Comparison of ENCODE assay signal across 13 cellular contexts in the genomic region with DNA sequence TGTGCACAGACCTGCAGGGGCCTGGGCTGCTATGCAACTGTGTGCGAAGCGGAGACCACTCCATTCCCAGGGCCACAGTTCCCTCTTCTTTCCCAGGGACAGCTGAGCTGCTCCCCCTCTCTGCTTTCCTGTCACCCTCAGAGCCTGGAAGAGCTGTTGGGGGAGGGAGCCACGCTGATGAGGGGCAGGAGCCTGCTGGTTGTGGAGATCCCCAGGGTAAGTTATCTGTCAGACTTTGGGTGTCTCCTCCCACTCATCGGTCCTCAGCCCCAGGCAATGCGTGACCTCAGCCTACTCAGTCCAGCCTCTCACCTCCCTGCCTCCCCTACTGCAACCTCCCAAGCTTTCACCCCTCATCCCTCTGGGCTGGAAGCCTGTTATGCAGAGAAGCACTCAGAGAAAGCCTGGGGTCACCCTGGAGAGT. TPM values are rescaled to one million over a fixed set of nuclear protein-coding genes. Genes with fewer than 3 reads are reported as not detected.
DNase-seq lines count a peak whose midpoint lies in the region; ATAC-seq, FAIRE-seq and TF ChIP-seq lines count a peak whose summit lies in the region.
"Had no signal": no experiment of that assay in that cellular context is flagged by ENCODE, and none has a peak within 500 bp of the region (broad histone marks: within the 10 kb centered on the region; RNA-seq: fewer than 3 reads in every experiment).

No MANE protein-coding gene starts in this region.

- TF ChIP-seq EP300 in K562 (IDR thresholded peaks at IDR 0.05; ENCODE audit: low read length) = peak; percentile 64; the same call in 1 of the 2 replicates

- 0 out of 4 replicates have a peak, but pooled peaks of 1 of the 2 experiments have one; percentile 4 for TF ChIP-seq RAD21 in K562 (CRISPR knock-in tag; conservative IDR thresholded peaks at IDR 0.05 in 1 of 2, IDR thresholded peaks at IDR 0.05 in 1 of 2)

- TF ChIP-seq CTCF in GM13976 (IDR thresholded peaks at IDR 0.05; ENCODE audit: borderline replicate concordance, control extremely low read depth, extremely low read depth, insufficient read depth, missing control alignments) (no peak), K562 (IDR thresholded peaks at IDR 0.05 in 2 of 3, conservative IDR thresholded peaks at IDR 0.05 in 1 of 3; ENCODE audit: insufficient read depth in 2 of 3, low read depth in 1 of 3, low read length in 3 of 3) (no peak)

- CTCF ChIA-PET in K562 (lab: Yijun Ruan, JAX; ENCODE audit: low intra/inter-chr PET ratio) = no interaction called here

- H3K27me3 ChIP-seq in K562 (ENCODE audit: control insufficient read depth in 2 of 2, insufficient read depth in 2 of 2, low read length in 2 of 2) = no peaks in the 10 kb centered on the region
- H3K27me3 ChIP-seq: left lung had no signal

- peak overlapping the region; percentile 80 for H3K4me2 ChIP-seq in K562 (ENCODE audit: insufficient read depth, low read length)

- peaks cover 3% of the 10 kb centered on the region for H3K9me1 ChIP-seq in K562 (ENCODE audit: control insufficient read depth, insufficient read depth, low read length)

- POLR2A ChIA-PET in K562 (lab: Yijun Ruan, JAX) = interaction anchor here (1.6 to 4.9 kb wide), 2 partner anchors 12 to 65 kb away, joined by 5 to 27 read pairs; no protein-coding TSS in a partner anchor

- peaks cover 56% of the 10 kb centered on the region; the same call in 2 of the 3 replicates for H3K36me3 ChIP-seq in K562 (ENCODE audit: control insufficient read depth, insufficient read depth, low read length)

- peak; percentile 99 for FAIRE-seq in K562 (lab: Jason Lieb, UNC)
- FAIRE-seq in frontal cortex (lab: Jason Lieb, UNC) = no peak

- DNase-seq in GM13976 (ENCODE audit: low spot score) = peak; percentile 79
- peak; percentile 88 to 94 (median 90) for DNase-seq in K562 (ENCODE audit: extremely low read depth in 1 of 4, low spot score in 3 of 4)
- DNase-seq in renal cortical epithelial cell (ENCODE audit: low read depth) = peak; percentile 3
- DNase-seq in inferior parietal cortex (ENCODE audit: extremely low spot score) = no peak
- no peak for DNase-seq in frontal cortex (ENCODE audit: low spot score in 2 of 2)
- DNase-seq in midbrain (lab: John Stamatoyannopoulos, UW) = no peak
- DNase-seq: activated CD4-positive, CD25-positive, alpha-beta regulatory T cell; cerebellar nuclear complex had no signal

- no peaks in the 10 kb centered on the region for H3K9me3 ChIP-seq in K562 (replicated peaks; ENCODE audit: control insufficient read depth, insufficient read depth, low read depth, low read length)
- H3K9me3 ChIP-seq: left lung had no signal

- peak; percentile 47 for ATAC-seq in HG02610 (IDR thresholded peaks at IDR 0.05; ENCODE audit: unreplicated experiment)
- peak; percentile 84 for ATAC-seq in K562
- ATAC-seq in GM18873 (IDR thresholded peaks at IDR 0.05; ENCODE audit: low FRiP score, unreplicated experiment) = no peak
- ATAC-seq: activated T-helper 17 cell treated with anti-CD3 and anti-CD28 coated beads, Interleukin-2, amount 50 U/mL, for 72 hours had no signal

- H3K4me1 ChIP-seq in K562 (replicated peaks in 1 of 2; ENCODE audit: control insufficient read depth in 2 of 2, insufficient read depth in 2 of 2, low read length in 2 of 2) = peaks cover 46 to 70% of the 10 kb centered on the region in 2 experiments

- peak overlapping the region; percentile 68 to 87 for H3K9ac ChIP-seq in K562 (ENCODE audit: insufficient read depth in 1 of 2, low read depth in 2 of 2, low read length in 2 of 2)
- H3K9ac ChIP-seq: parathyroid adenoma had no signal

- intact Hi-C loops in K562 (cut with micrococcal nuclease) = no loop called here

- in situ Hi-C loops in GM13976 (cut with MboI; ENCODE audit: low sequenced_read_pairs, unreplicated experiment) = no loop called here
- in situ Hi-C loops in K562 (cut with MboI) = no loop called here

- no TSS peak for BruUV-seq in K562 (replicated peaks; lab: Mats Ljungman, UMichigan)

- no peak for TF ChIP-seq POLR2A in K562 (conservative IDR thresholded peaks at IDR 0.05)

- H3K27ac ChIP-seq in K562 (ENCODE audit: extremely low read depth, low read depth, low read length) = peak overlapping the region; percentile 85; the same call in 2 of the 3 replicates
- H3K27ac ChIP-seq: left lung, parathyroid adenoma had no signal

- H4K20me1 ChIP-seq in K562 (replicated peaks; ENCODE audit: control insufficient read depth, insufficient read depth, low read length) = peaks cover 14% of the 10 kb centered on the region

- H2AFZ ChIP-seq in K562 (ENCODE audit: low read depth, low read length) = peak overlapping the region; percentile 6; the same call in 1 of the 2 replicates
- H2AFZ ChIP-seq: parathyroid adenoma had no signal

- H3K4me3 ChIP-seq in K562 = peak overlapping the region; percentile 23; the same call in 1 of the 2 replicates
- H3K4me3 ChIP-seq: left lung had no signal

- WGBS in K562 (ENCODE audit: insufficient coverage, low coverage, missing lambda C conversion rate) = 19% methylated on average over 5 of the region's 5 CpGs

- peaks cover 27% of the 10 kb centered on the region for H3K79me2 ChIP-seq in K562 (ENCODE audit: control insufficient read depth, insufficient read depth, low read length)
- H3K79me2 ChIP-seq: parathyroid adenoma had no signal

TF ChIP-seq in K562, 482 proteins besides CTCF, POLR2A, EP300 and RAD21 (continues in another document):
- no peak for TF ChIP-seq PHF8 (IDR thresholded peaks at IDR 0.05; ENCODE audit: borderline replicate concordance, low read length)
- TF ChIP-seq, protein P1, sequence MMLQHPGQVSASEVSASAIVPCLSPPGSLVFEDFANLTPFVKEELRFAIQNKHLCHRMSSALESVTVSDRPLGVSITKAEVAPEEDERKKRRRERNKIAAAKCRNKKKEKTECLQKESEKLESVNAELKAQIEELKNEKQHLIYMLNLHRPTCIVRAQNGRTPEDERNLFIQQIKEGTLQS (IDR thresholded peaks at IDR 0.05) = peak; percentile 48; the same call in 1 of the 2 replicates
- TF ChIP-seq, protein P1 (CRISPR knock-in tag; conservative IDR thresholded peaks at IDR 0.05) = no peak
- TF ChIP-seq, protein P2, sequence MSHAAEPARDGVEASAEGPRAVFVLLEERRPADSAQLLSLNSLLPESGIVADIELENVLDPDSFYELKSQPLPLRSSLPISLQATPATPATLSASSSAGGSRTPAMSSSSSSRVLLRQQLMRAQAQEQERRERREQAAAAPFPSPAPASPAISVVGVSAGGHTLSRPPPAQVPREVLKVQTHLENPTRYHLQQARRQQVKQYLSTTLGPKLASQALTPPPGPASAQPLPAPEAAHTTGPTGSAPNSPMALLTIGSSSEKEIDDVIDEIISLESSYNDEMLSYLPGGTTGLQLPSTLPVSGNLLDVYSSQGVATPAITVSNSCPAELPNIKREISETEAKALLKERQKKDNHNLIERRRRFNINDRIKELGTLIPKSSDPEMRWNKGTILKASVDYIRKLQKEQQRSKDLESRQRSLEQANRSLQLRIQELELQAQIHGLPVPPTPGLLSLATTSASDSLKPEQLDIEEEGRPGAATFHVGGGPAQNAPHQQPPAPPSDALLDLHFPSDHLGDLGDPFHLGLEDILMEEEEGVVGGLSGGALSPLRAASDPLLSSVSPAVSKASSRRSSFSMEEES (CRISPR knock-in tag; IDR thresholded peaks at IDR 0.05) = no peak
- TF ChIP-seq ZNF140 (CRISPR knock-in tag; IDR thresholded peaks at IDR 0.05) = no peak
- TF ChIP-seq CBX5 (IDR thresholded peaks at IDR 0.05; ENCODE audit: borderline replicate concordance, low read depth) = 0 out of 2 replicates have a peak, but pooled peaks have one; percentile 46
- no peak for TF ChIP-seq ZNF217 (CRISPR knock-in tag; IDR thresholded peaks at IDR 0.05)
- TF ChIP-seq, protein P3, sequence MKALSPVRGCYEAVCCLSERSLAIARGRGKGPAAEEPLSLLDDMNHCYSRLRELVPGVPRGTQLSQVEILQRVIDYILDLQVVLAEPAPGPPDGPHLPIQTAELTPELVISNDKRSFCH (CRISPR knock-in tag; IDR thresholded peaks at IDR 0.05) = no peak
- TF ChIP-seq, protein P3 (tag; IDR thresholded peaks at IDR 0.05) = no peak

RNA-seq across cellular contexts. Expression of a gene that starts 53.5 kb away (rescaled TPM):
- total RNA-seq in K562 (2011; cell fraction: chromatin; rRNA removed; ENCODE audit: low replicate concordance) = 3.6 and 10.3 TPM in 2 replicates
- 7.6 and 11.7 TPM in 2 replicates for total RNA-seq in K562 (2011; cell fraction: nucleolus; rRNA removed)
- 5.1 and 5.6 TPM in 2 replicates for total RNA-seq in K562 (2011; cell fraction: nucleoplasm; rRNA removed)
- total RNA-seq in K562 (2014; rRNA removed) (2.8 and 4.6 TPM in 2 replicates), K562 (2014; rRNA removed; fragmentation: Illumina TruSeq; extraction: Trizol) (0.80 and 1.3 TPM in 2 replicates), K562 (2015; rRNA removed; fragmentation: Illumina TruSeq; extraction: Trizol) (1.6 and 2.0 TPM in 2 replicates), K562 (2021) (14.2 and 16.2 TPM in 2 replicates), renal cortical epithelial cell (under 0.01 and 3.0 TPM in 2 replicates), frontal cortex (1.6 TPM)
- polyA plus RNA-seq in K562 (2011; rRNA removed) (2.4 and 3.9 TPM in 2 replicates), K562 (2014; fragmentation: Illumina TruSeq; extraction: Trizol) (1.7 and 3.2 TPM in 2 replicates), K562 (2014; fragmentation: Nextera tagmentation; extraction: Ambion mirVana) (under 1 TPM; 0.32 to 0.42 TPM), K562 (2014; rRNA removed) (6.6 and 8.3 TPM in 2 replicates)
- polyA plus RNA-seq in K562 (2011; cell fraction: cytosol; rRNA removed) = 3.2 and 8.5 TPM in 2 replicates
- 17.0 and 31.8 TPM in 2 replicates for polyA plus RNA-seq in K562 (2011; cell fraction: nucleus; rRNA removed)
- polyA plus RNA-seq in K562 (2012) = 15.3 and 17.0 TPM in 2 replicates
- 0.60 and 1.1 TPM in 2 replicates for polyA minus RNA-seq in K562 (2011; rRNA and poly(A)+ RNA removed)
- 7.6 and 15.2 TPM in 2 replicates for polyA minus RNA-seq in K562 (2011; cell fraction: cytosol; rRNA and poly(A)+ RNA removed)
- polyA minus RNA-seq in K562 (2011; cell fraction: nucleus; rRNA and poly(A)+ RNA removed) = 3.4 and 4.0 TPM in 2 replicates

Comparison
In these comparisons a context has a peak if more than half of its experiments do, and no peak if none do; other contexts are left out.
1. DNase-seq: peak in GM13976 (single experiment), K562 (4 of 4) and renal cortical epithelial cell (single experiment); none in inferior parietal cortex (single experiment), frontal cortex (0 of 2) and midbrain (single experiment).